Comparison of ENCODE assay signal across 25 cellular contexts in the genomic region with DNA sequence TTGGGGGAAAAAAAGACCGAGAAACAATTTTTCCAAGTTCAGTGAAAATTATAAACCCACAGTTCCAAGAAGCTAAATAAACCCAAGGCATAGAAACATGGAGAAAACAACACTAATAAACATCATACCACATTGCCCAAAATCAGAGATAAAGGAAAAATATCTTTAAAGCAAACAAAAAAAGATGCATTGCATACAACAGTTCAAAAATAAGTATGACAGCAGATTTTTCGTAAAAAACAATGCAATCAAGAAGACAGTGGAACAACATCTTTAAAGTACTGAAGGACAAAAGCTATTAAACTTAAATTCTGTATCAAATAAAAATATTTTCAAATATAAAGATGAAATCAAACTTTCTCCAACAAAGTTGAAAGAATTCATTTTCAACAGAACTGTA.
DNase-seq lines count a peak whose midpoint lies in the region; FAIRE-seq and TF ChIP-seq lines count a peak whose summit lies in the region.
"Had no signal": no experiment of that assay in that cellular context is flagged by ENCODE, and none has a peak within 500 bp of the region (broad histone marks: within the 10 kb centered on the region; RNA-seq: fewer than 3 reads in every experiment).

No MANE protein-coding gene starts in this region.

- TF ChIP-seq CTCF in fibroblast of villous mesenchyme (IDR thresholded peaks at IDR 0.05; ENCODE audit: insufficient read depth, low read depth, low read length) = no peak

- H3K4me3 ChIP-seq in fibroblast of villous mesenchyme (ENCODE audit: low read depth, low read length) = no peak overlapping the region
- H3K4me3 ChIP-seq: BLaER1 treated with 17β-estradiol and CSF1 and Interleukin-3, amounts not matched to agents 10 nM and 100 nM had no signal

- peak; percentile 19 for DNase-seq in DMS53 (lab: John Stamatoyannopoulos, UW)
- no peak for DNase-seq in DMS53 treated with DMSO at 0.1 percent for 48 hours (lab: John Stamatoyannopoulos, UW; ENCODE audit: unreplicated experiment)
- DNase-seq in OCI-M1 (lab: John Stamatoyannopoulos, UW) = peak; percentile 3
- DNase-seq in fibroblast of villous mesenchyme (ENCODE audit: low read depth) = peak; percentile 9
- DNase-seq in posterior vena cava (ENCODE audit: low spot score) = no peak
- no peak for DNase-seq in amniotic stem cell (lab: John Stamatoyannopoulos, UW)
- DNase-seq: AML-193; CD4-positive, alpha-beta T cell; DMS79; EL; H7; NCI-H1092 treated with DMSO at 0.1 percent for 48 hours; NCI-H1436; NCI-H187; NCI-H2081 treated with DMSO at 0.1 percent for 48 hours; NCI-H2171 treated with DMSO at 0.1 percent for 48 hours; NCI-H524; NCI-H82; SHP77; T-cell had no signal

- peak; percentile 34 for FAIRE-seq in G401.6 (lab: Jason Lieb, UNC)
- FAIRE-seq: D721Med, GM12892, GM18507 had no signal

- intact Hi-C loops in posterior vena cava (cut with DNase I) = no loop called here

Comparison
In these comparisons a context has a peak if more than half of its experiments do, and no peak if none do; other contexts are left out.
1. DNase-seq: peak in DMS53 (single experiment), OCI-M1 (single experiment) and fibroblast of villous mesenchyme (single experiment); none in DMS53 treated with DMSO at 0.1 percent for 48 hours (single experiment), posterior vena cava (single experiment) and amniotic stem cell (single experiment).